ENCODE assay signal across 16 cellular contexts in genomic region chr3:52689151-52689550, GRCh38. TPM values are rescaled to one million over a fixed set of nuclear protein-coding genes. Genes with fewer than 3 reads are reported as not detected.
A peak's percentile ranks its signal among the peaks of the same experiment; 100 is the strongest.
DNase-seq lines count a peak whose midpoint lies in the region; ATAC-seq and TF ChIP-seq lines count a peak whose summit lies in the region.
"Had no signal": no experiment of that assay in that cellular context is flagged by ENCODE, and none has a peak within 500 bp of the region (broad histone marks: within the 10 kb centered on the region; RNA-seq: fewer than 3 reads in every experiment).

No MANE protein-coding gene starts in this region.

- TF ChIP-seq CTCF in DND-41 (IDR thresholded peaks at IDR 0.05; ENCODE audit: borderline replicate concordance, extremely low read depth, low read length, poor library complexity, severe bottlenecking) (no peak), mesothelial cell of epicardium (IDR thresholded peaks at IDR 0.05; ENCODE audit: unreplicated experiment) (no peak), GM10266 (IDR thresholded peaks at IDR 0.05; ENCODE audit: control insufficient read depth, insufficient read depth, low read depth, missing control alignments) (no peak)

- H3K4me1 Mint-ChIP-seq in activated CD4-positive, alpha-beta memory T cell treated with anti-CD3 and anti-CD28 coated beads, Interleukin-2, amount 10 ng/mL, durations not matched to agents 7 days and 5 days: peaks cover 59% of the 10 kb centered on the region
- H3K4me1 Mint-ChIP-seq in mesothelial cell of epicardium: peaks cover 27% of the 10 kb centered on the region

- 98% methylated on average over 3 of the region's 3 CpGs for WGBS in mesenchymal stem cell

- H2BK5ac ChIP-seq in mesenchymal stem cell (ENCODE audit: low read depth, low read length, poor library complexity, severe bottlenecking): no peak overlapping the region

- H4K20me1 ChIP-seq in BLaER1 treated with 17β-estradiol and CSF1 and Interleukin-3, amounts not matched to agents 10 nM and 100 nM: peaks cover 0 to 91% (median 71%) of the 10 kb centered on the region in 11 experiments; a peak in 21 of 22 replicates
- H4K20me1 ChIP-seq in DND-41 (ENCODE audit: insufficient read depth, low read length): peaks cover 28% of the 10 kb centered on the region; the same call in 1 of the 2 replicates

- no peak overlapping the region for H2BK15ac ChIP-seq in mesenchymal stem cell (ENCODE audit: low read depth, poor library complexity, severe bottlenecking)

- POLR2A ChIA-PET in activated CD4-positive, alpha-beta memory T cell treated with anti-CD3 and anti-CD28 coated beads, Interleukin-2, amount 10 ng/mL, durations not matched to agents 7 days and 5 days (lab: Charles Lee): interaction anchor here (0.7 to 6.3 kb wide), 5 partner anchors 8 to 156 kb away, joined by 3 to 78 read pairs (median 3); partner anchors contain the start of genes GLT8D1, NEK4 and SPCS1

- peaks cover 64% of the 10 kb centered on the region for H3K79me2 ChIP-seq in DND-41 (ENCODE audit: insufficient read depth, low read length)

- no peaks in the 10 kb centered on the region for H3K27me3 ChIP-seq in BLaER1 treated with 17β-estradiol and CSF1 and Interleukin-3, amounts not matched to agents 10 nM and 100 nM
- no peaks in the 10 kb centered on the region for H3K27me3 ChIP-seq in DND-41 (ENCODE audit: insufficient read depth, low read length, poor library complexity)
- no peaks in the 10 kb centered on the region for H3K27me3 ChIP-seq in mesenchymal stem cell (ENCODE audit: control insufficient read depth in 1 of 2, insufficient read depth in 1 of 2, low read length in 2 of 2)
- H3K27me3 ChIP-seq: colonic mucosa, ovary had no signal

- H3K4me2 ChIP-seq in BLaER1 treated with 17β-estradiol and CSF1 and Interleukin-3, amounts not matched to agents 10 nM and 100 nM: peak overlapping the region in 9 of 11 experiments; percentile 78 to 96 (median 87); a peak in 13 of 22 replicates
- H3K4me2 ChIP-seq in DND-41 (ENCODE audit: insufficient read depth, low read length): peak overlapping the region; percentile 73; the same call in 1 of the 2 replicates
- H3K4me2 ChIP-seq in mesenchymal stem cell (ENCODE audit: low read length, poor library complexity, severe bottlenecking): no peak overlapping the region
- H3K4me2 ChIP-seq: SK-N-SH had no signal

- H3K23ac ChIP-seq in mesenchymal stem cell (ENCODE audit: low read length in 2 of 2): no peak overlapping the region

- peak overlapping the region; percentile 1 for H3K27ac Mint-ChIP-seq in activated CD4-positive, alpha-beta memory T cell treated with anti-CD3 and anti-CD28 coated beads, Interleukin-2, amount 10 ng/mL, durations not matched to agents 7 days and 5 days
- H3K27ac Mint-ChIP-seq in mesothelial cell of epicardium: no peak overlapping the region

- no peak overlapping the region for H2AK5ac ChIP-seq in mesenchymal stem cell (ENCODE audit: low read length, severe bottlenecking)

- H3K4ac ChIP-seq in mesenchymal stem cell (ENCODE audit: low read depth in 1 of 2, low read length in 2 of 2): no peak overlapping the region

- peak overlapping the region in 1 of 10 experiments; percentile 2; a peak in 1 of 20 replicates for H3K4me3 ChIP-seq in BLaER1 treated with 17β-estradiol and CSF1 and Interleukin-3, amounts not matched to agents 10 nM and 100 nM
- H3K4me3 ChIP-seq in DND-41 (ENCODE audit: low read depth in 1 of 2, low read length in 2 of 2): no peak overlapping the region
- H3K4me3 ChIP-seq in mesenchymal stem cell (ENCODE audit: insufficient read depth in 1 of 2, low read depth in 1 of 2, low read length in 2 of 2): no peak overlapping the region
- H3K4me3 ChIP-seq: colonic mucosa, mucosa of descending colon, ovary had no signal

- H3K9ac ChIP-seq in BLaER1 treated with 17β-estradiol and CSF1 and Interleukin-3, amounts not matched to agents 10 nM and 100 nM: peak overlapping the region in 10 of 11 experiments; percentile 6 to 96 (median 92); a peak in 9 of 22 replicates
- no peak overlapping the region for H3K9ac ChIP-seq in DND-41 (ENCODE audit: low read depth, low read length)
- peak overlapping the region; percentile 96 for H3K9ac ChIP-seq in mesenchymal stem cell (ENCODE audit: low read length)
- H3K9ac ChIP-seq: KMS-11, SK-N-SH had no signal

- CTCF ChIA-PET in activated CD4-positive, alpha-beta memory T cell treated with anti-CD3 and anti-CD28 coated beads, Interleukin-2, amount 10 ng/mL, durations not matched to agents 7 days and 5 days (lab: Charles Lee): no interaction called here

- no peaks in the 10 kb centered on the region for H3K9me3 Mint-ChIP-seq in activated CD4-positive, alpha-beta memory T cell treated with anti-CD3 and anti-CD28 coated beads, Interleukin-2, amount 10 ng/mL, durations not matched to agents 7 days and 5 days
- H3K9me3 Mint-ChIP-seq in mesothelial cell of epicardium: no peaks in the 10 kb centered on the region

- no peak overlapping the region for H3K18ac ChIP-seq in mesenchymal stem cell (ENCODE audit: low read depth in 1 of 2, low read length in 2 of 2)

- H3K36me3 Mint-ChIP-seq in activated CD4-positive, alpha-beta memory T cell treated with anti-CD3 and anti-CD28 coated beads, Interleukin-2, amount 10 ng/mL, durations not matched to agents 7 days and 5 days (ENCODE audit: low read depth): peaks cover 80% of the 10 kb centered on the region
- H3K36me3 Mint-ChIP-seq in mesothelial cell of epicardium: peaks cover 45% of the 10 kb centered on the region

- no peak overlapping the region; a peak in 1 of 22 replicates for H3K27ac ChIP-seq in BLaER1 treated with 17β-estradiol and CSF1 and Interleukin-3, amounts not matched to agents 10 nM and 100 nM
- H3K27ac ChIP-seq in DND-41 (ENCODE audit: low read length) (no peak overlapping the region), mesenchymal stem cell (ENCODE audit: low read length, poor library complexity, severe bottlenecking) (no peak overlapping the region)
- H3K27ac ChIP-seq: colonic mucosa, KMS-11, ovary had no signal

- no peak overlapping the region for H2BK120ac ChIP-seq in mesenchymal stem cell (ENCODE audit: low read depth, low read length)

- H3K79me1 ChIP-seq in mesenchymal stem cell (replicated peaks; ENCODE audit: low read length, poor library complexity, severe bottlenecking): peaks cover 8% of the 10 kb centered on the region

- H3K9me3 ChIP-seq in BLaER1 treated with 17β-estradiol and CSF1 and Interleukin-3, amounts not matched to agents 10 nM and 100 nM (replicated peaks in 1 of 11): no peaks in the 10 kb centered on the region
- H3K9me3 ChIP-seq in DND-41 (ENCODE audit: insufficient read depth, low read length, severe bottlenecking) (no peaks in the 10 kb centered on the region), mesenchymal stem cell (ENCODE audit: control insufficient read depth, low read length) (no peaks in the 10 kb centered on the region)
- H3K9me3 ChIP-seq: colonic mucosa, mucosa of descending colon, ovary, SK-N-SH had no signal

- peaks cover 70 to 80% (median 77%) of the 10 kb centered on the region in 11 experiments for H3K36me3 ChIP-seq in BLaER1 treated with 17β-estradiol and CSF1 and Interleukin-3, amounts not matched to agents 10 nM and 100 nM
- H3K36me3 ChIP-seq in DND-41 (ENCODE audit: insufficient read depth, low read length) (peaks cover 75% of the 10 kb centered on the region), mesenchymal stem cell (ENCODE audit: control insufficient read depth in 1 of 2, insufficient read depth in 2 of 2, low read depth in 1 of 2, low read length in 2 of 2) (peaks cover 36 to 74% of the 10 kb centered on the region in 2 experiments)
- H3K36me3 ChIP-seq: ovary had no signal

- no peak overlapping the region for H4K91ac ChIP-seq in mesenchymal stem cell (ENCODE audit: low read length)

- H3K27me3 Mint-ChIP-seq in activated CD4-positive, alpha-beta memory T cell treated with anti-CD3 and anti-CD28 coated beads, Interleukin-2, amount 10 ng/mL, durations not matched to agents 7 days and 5 days: no peaks in the 10 kb centered on the region
- H3K27me3 Mint-ChIP-seq in mesothelial cell of epicardium (ENCODE audit: low read depth): no peaks in the 10 kb centered on the region

- H2BK12ac ChIP-seq in mesenchymal stem cell (ENCODE audit: low read length in 2 of 2): no peak overlapping the region

- ATAC-seq in DND-41 (ENCODE audit: insufficient read depth, low read depth) (no peak), HG03039 (IDR thresholded peaks at IDR 0.05; ENCODE audit: unreplicated experiment) (no peak), GM18909 (IDR thresholded peaks at IDR 0.05; ENCODE audit: poor library complexity, unreplicated experiment) (no peak)
- ATAC-seq: mucosa of descending colon had no signal

- DNase-seq in DND-41 (no peak), mesenchymal stem cell (no peak), mesothelial cell of epicardium (ENCODE audit: low spot score in 2 of 2, unreplicated experiment in 2 of 2) (no peak), GM10266 (ENCODE audit: extremely low spot score) (no peak)
- DNase-seq in activated CD4-positive, alpha-beta memory T cell treated with anti-CD3 and anti-CD28 coated beads, Interleukin-2, amount 10 ng/mL, durations not matched to agents 7 days and 5 days: no peak
- DNase-seq: aorta, colonic mucosa, kidney, mucosa of descending colon, NCI-H1694 treated with DMSO at 0.1 percent for 48 hours, ovary, SK-N-SH had no signal

- H2AFZ ChIP-seq in DND-41 (ENCODE audit: low read depth, low read length) (no peak overlapping the region), mesenchymal stem cell (ENCODE audit: low read depth, low read length) (no peak overlapping the region)

- H3K4me3 Mint-ChIP-seq in activated CD4-positive, alpha-beta memory T cell treated with anti-CD3 and anti-CD28 coated beads, Interleukin-2, amount 10 ng/mL, durations not matched to agents 7 days and 5 days: no peak overlapping the region
- H3K4me3 Mint-ChIP-seq in mesothelial cell of epicardium: no peak overlapping the region

- H4K8ac ChIP-seq in mesenchymal stem cell (ENCODE audit: low read length): no peak overlapping the region

- peaks cover 31 to 66% (median 45%) of the 10 kb centered on the region in 10 experiments for H3K4me1 ChIP-seq in BLaER1 treated with 17β-estradiol and CSF1 and Interleukin-3, amounts not matched to agents 10 nM and 100 nM
- peaks cover 32% of the 10 kb centered on the region for H3K4me1 ChIP-seq in DND-41 (ENCODE audit: insufficient read depth, low read length)
- peaks cover 3% of the 10 kb centered on the region for H3K4me1 ChIP-seq in mesenchymal stem cell (ENCODE audit: control insufficient read depth, insufficient read depth, low read depth, low read length)

- no peak overlapping the region for H3K14ac ChIP-seq in mesenchymal stem cell (ENCODE audit: low read length in 2 of 2)

RNA-seq across cellular contexts. Expression of gene GNL3, which starts 3.3 kb away (rescaled TPM):
- 10 to 100 TPM; 66.8 to 67.5 TPM for total RNA-seq in activated CD4-positive, alpha-beta memory T cell treated with anti-CD3 and anti-CD28 coated beads, Interleukin-2, amount 10 ng/mL, durations not matched to agents 7 days and 5 days
- polyA plus RNA-seq in mesenchymal stem cell (2013, experiment 1 of 2): 92.6 TPM
- polyA plus RNA-seq in mesenchymal stem cell (2013, experiment 2 of 2): 94.1 TPM
- 105 to 120 TPM (median 116 TPM) in 3 replicates for total RNA-seq in mesothelial cell of epicardium

RNA-seq across cellular contexts. Expression of gene PBRM1, which starts 3.4 kb away (rescaled TPM):
- 10 to 100 TPM; 69.0 to 70.2 TPM for total RNA-seq in activated CD4-positive, alpha-beta memory T cell treated with anti-CD3 and anti-CD28 coated beads, Interleukin-2, amount 10 ng/mL, durations not matched to agents 7 days and 5 days
- 28.8 TPM for polyA plus RNA-seq in mesenchymal stem cell (2013, experiment 1 of 2)
- polyA plus RNA-seq in mesenchymal stem cell (2013, experiment 2 of 2): 26.4 TPM
- 90.1 to 92.4 TPM (median 91.2 TPM) in 3 replicates for total RNA-seq in mesothelial cell of epicardium

RNA-seq across cellular contexts. Expression of gene GLT8D1, which starts 16.4 kb away (rescaled TPM):
- 10 to 100 TPM; 43.4 to 46.7 TPM for total RNA-seq in activated CD4-positive, alpha-beta memory T cell treated with anti-CD3 and anti-CD28 coated beads, Interleukin-2, amount 10 ng/mL, durations not matched to agents 7 days and 5 days
- 82.3 TPM for polyA plus RNA-seq in mesenchymal stem cell (2013, experiment 1 of 2)
- 82.1 TPM for polyA plus RNA-seq in mesenchymal stem cell (2013, experiment 2 of 2)
- 73.0 to 79.2 TPM (median 76.2 TPM) in 3 replicates for total RNA-seq in mesothelial cell of epicardium

RNA-seq across cellular contexts. Expression of gene SPCS1, which starts 16.8 kb away (rescaled TPM):
- total RNA-seq in activated CD4-positive, alpha-beta memory T cell treated with anti-CD3 and anti-CD28 coated beads, Interleukin-2, amount 10 ng/mL, durations not matched to agents 7 days and 5 days: 100 to 1,000 TPM; 107 to 108 TPM
- 153 TPM for polyA plus RNA-seq in mesenchymal stem cell (2013, experiment 1 of 2)
- polyA plus RNA-seq in mesenchymal stem cell (2013, experiment 2 of 2): 151 TPM
- 81.9 to 82.7 TPM (median 82.5 TPM) in 3 replicates for total RNA-seq in mesothelial cell of epicardium
